Comparison of ENCODE assay signal across 12 cellular contexts in genomic region chr16:89953671-89954406, GRCh38. TPM values are rescaled to one million over a fixed set of nuclear protein-coding genes. Genes with fewer than 3 reads are reported as not detected.
DNase-seq lines count a peak whose midpoint lies in the region; ATAC-seq lines count a peak whose summit lies in the region.
"Had no signal": no experiment of that assay in that cellular context is flagged by ENCODE, and none has a peak within 500 bp of the region (broad histone marks: within the 10 kb centered on the region; RNA-seq: fewer than 3 reads in every experiment).

No MANE protein-coding gene starts in this region.

- H3K27me3 ChIP-seq in HAP-1 (ENCODE audit: low read depth), result no peaks in the 10 kb centered on the region

- peaks cover 22% of the 10 kb centered on the region for H3K36me3 ChIP-seq in HAP-1 (replicated peaks)

- intact Hi-C loops in Right ventricle myocardium superior (cut with DNase I), result no loop called here
- intact Hi-C loops in Right ventricle myocardium inferior (cut with DNase I), result no loop called here

- peaks cover 30 to 37% of the 10 kb centered on the region in 2 donors for H3K36me3 Mint-ChIP-seq in stimulated activated naive B cell treated with anti-CD40 and anti-IgM and Interleukin-4, amounts not matched to agents 10 μg/mL and 1 μg/mL and 100 μg/mL, for 72 hours

- H3K9me3 ChIP-seq in HAP-1, result no peaks in the 10 kb centered on the region

- no peaks in the 10 kb centered on the region for H3K9me3 Mint-ChIP-seq in stimulated activated naive B cell treated with anti-CD40 and anti-IgM and Interleukin-4, amounts not matched to agents 10 μg/mL and 1 μg/mL and 100 μg/mL, for 72 hours
- H3K9me3 Mint-ChIP-seq: brain had no signal

- H3K27me3 Mint-ChIP-seq in stimulated activated naive B cell treated with anti-CD40 and anti-IgM and Interleukin-4, amounts not matched to agents 10 μg/mL and 1 μg/mL and 100 μg/mL, for 72 hours, result no peaks in the 10 kb centered on the region

- in situ Hi-C loops in HAP-1 (cut with MboI; ENCODE audit: low sequenced_read_pairs), result no loop called here

- peak overlapping the region; percentile 69 for H3K27ac Mint-ChIP-seq in stimulated activated naive B cell treated with anti-CD40 and anti-IgM and Interleukin-4, amounts not matched to agents 10 μg/mL and 1 μg/mL and 100 μg/mL, for 72 hours

- ATAC-seq in Right ventricle myocardium superior (ENCODE audit: poor library complexity), result no peak
- ATAC-seq in Right ventricle myocardium inferior, result no peak
- ATAC-seq in HG02759 (IDR thresholded peaks at IDR 0.05; ENCODE audit: unreplicated experiment), result peak; percentile 72
- ATAC-seq in stimulated activated naive B cell treated with anti-CD40 and anti-IgM and Interleukin-4, amounts not matched to agents 10 μg/mL and 1 μg/mL and 100 μg/mL, for 72 hours (replicated peaks), result peak; percentile 90 to 91
- no peak for ATAC-seq in stimulated activated naive CD8-positive, alpha-beta T cell treated with anti-CD3 and anti-CD28 coated beads, Interleukin-15, Interleukin-2, amounts not matched to agents 100 U/mL and 50 U/mL, for 24 hours

- no peak overlapping the region for H3K4me3 ChIP-seq in HAP-1

- peaks cover 58 to 87% of the 10 kb centered on the region in 2 donors for H3K4me1 Mint-ChIP-seq in stimulated activated naive B cell treated with anti-CD40 and anti-IgM and Interleukin-4, amounts not matched to agents 10 μg/mL and 1 μg/mL and 100 μg/mL, for 72 hours

- H3K4me1 ChIP-seq in HAP-1, result peaks cover 3% of the 10 kb centered on the region; the same call in 1 of the 2 replicates

- DNase-seq in Right ventricle myocardium superior, result peak; percentile 36
- DNase-seq in Right ventricle myocardium inferior (ENCODE audit: missing footprints), result no peak
- DNase-seq in NOMO-1 (lab: John Stamatoyannopoulos, UW; ENCODE audit: unreplicated experiment in 2 of 2), result peak; percentile 12 to 47
- DNase-seq in stimulated activated naive B cell treated with anti-CD40 and anti-IgM and Interleukin-4, amounts not matched to agents 10 μg/mL and 1 μg/mL and 100 μg/mL, for 72 hours, result peak; percentile 57
- no peak for DNase-seq in HAP-1 (ENCODE audit: low spot score in 2 of 2)
- no peak for DNase-seq in OCI-M2 (lab: John Stamatoyannopoulos, UW; ENCODE audit: unreplicated experiment)
- DNase-seq in stimulated activated naive CD8-positive, alpha-beta T cell treated with anti-CD3 and anti-CD28 coated beads, Interleukin-15, Interleukin-2, amounts not matched to agents 100 U/mL and 50 U/mL, for 24 hours, result no peak
- DNase-seq: Calu3; stimulated activated CD4-positive, alpha-beta T cell treated with anti-CD3 and anti-CD28 coated beads, Interleukin-2, amount 100 ng/mL, for 48 hours; WERI-Rb-1 had no signal

- H3K4me3 Mint-ChIP-seq in stimulated activated naive B cell treated with anti-CD40 and anti-IgM and Interleukin-4, amounts not matched to agents 10 μg/mL and 1 μg/mL and 100 μg/mL, for 72 hours, result peak overlapping the region; percentile 43 to 45

RNA-seq across cellular contexts. Expression of gene DEF8, which starts 5.3 kb away (rescaled TPM):
- total RNA-seq in Right ventricle myocardium superior (46.7 TPM), Right ventricle myocardium inferior (40.5 TPM)

RNA-seq across cellular contexts. Expression of gene TUBB3, which starts 30.7 kb away (rescaled TPM):
- total RNA-seq in Right ventricle myocardium superior (1.8 TPM), Right ventricle myocardium inferior (2.8 TPM)

RNA-seq across cellular contexts. Expression of gene MC1R, which starts 35.2 kb away (rescaled TPM):
- total RNA-seq in Right ventricle myocardium superior (1.1 TPM), Right ventricle myocardium inferior (1.5 TPM)

Comparison
In these comparisons a context has a peak if more than half of its experiments do, and no peak if none do; other contexts are left out.
1. DNase-seq: peak in Right ventricle myocardium superior (single experiment), NOMO-1 (2 of 2) and stimulated activated naive B cell treated with anti-CD40 and anti-IgM and Interleukin-4, amounts not matched to agents 10 μg/mL and 1 μg/mL and 100 μg/mL, for 72 hours (single experiment); none in Right ventricle myocardium inferior (single experiment), HAP-1 (0 of 2), OCI-M2 (single experiment) and stimulated activated naive CD8-positive, alpha-beta T cell treated with anti-CD3 and anti-CD28 coated beads, Interleukin-15, Interleukin-2, amounts not matched to agents 100 U/mL and 50 U/mL, for 24 hours (single experiment).
2. ATAC-seq: peak in HG02759 (single experiment) and stimulated activated naive B cell treated with anti-CD40 and anti-IgM and Interleukin-4, amounts not matched to agents 10 μg/mL and 1 μg/mL and 100 μg/mL, for 72 hours (2 of 2); none in Right ventricle myocardium superior (single experiment), Right ventricle myocardium inferior (single experiment) and stimulated activated naive CD8-positive, alpha-beta T cell treated with anti-CD3 and anti-CD28 coated beads, Interleukin-15, Interleukin-2, amounts not matched to agents 100 U/mL and 50 U/mL, for 24 hours (single experiment).